Comparison of ENCODE assay signal across 8 cellular contexts in the genomic region with DNA sequence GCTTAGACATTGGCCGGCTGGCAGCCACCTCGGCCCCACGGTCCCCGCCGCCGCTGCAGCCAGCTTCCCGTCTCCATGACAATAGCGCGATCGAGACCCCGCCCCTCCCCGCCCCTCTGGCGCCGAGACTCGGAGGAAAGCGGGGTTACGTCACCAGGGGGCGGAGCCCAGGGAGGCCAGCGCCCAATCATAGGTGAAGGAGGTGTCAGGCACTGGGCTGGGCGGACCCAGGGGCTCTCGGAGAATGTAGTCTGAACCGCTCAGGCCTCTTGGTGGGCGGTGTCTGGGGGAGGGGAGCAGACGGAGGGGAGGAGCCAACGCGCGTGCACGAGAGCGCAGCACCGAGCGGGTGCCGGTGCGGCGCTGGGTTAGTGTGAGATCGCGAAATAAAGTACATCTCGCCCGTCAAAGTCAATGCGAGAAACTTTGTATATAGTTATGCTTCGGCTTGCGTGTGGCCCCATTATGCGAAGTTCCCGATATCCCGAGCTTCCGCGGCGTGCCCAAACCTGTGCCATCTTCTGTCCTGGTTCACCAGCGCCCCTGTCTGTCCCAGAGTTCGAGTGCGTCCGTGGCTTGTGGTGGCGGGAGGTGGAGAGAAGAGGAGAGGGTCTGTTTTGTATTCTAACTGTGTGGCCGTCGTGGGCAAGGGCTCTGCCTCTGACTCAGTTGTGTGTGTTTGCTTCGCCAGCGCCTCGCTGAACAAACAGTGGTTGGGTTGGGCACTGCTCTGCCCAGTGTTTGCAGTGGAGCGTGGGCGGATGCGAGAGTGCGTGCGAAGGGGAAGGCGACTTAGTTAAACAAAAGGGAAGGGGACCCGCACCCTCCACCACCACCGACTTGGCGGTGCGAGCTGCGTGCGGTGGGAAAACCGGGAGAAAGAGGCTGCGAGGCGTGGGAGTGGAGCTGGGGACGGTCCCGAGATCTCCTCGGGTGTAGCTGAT. TPM values are rescaled to one million over a fixed set of nuclear protein-coding genes. Genes with fewer than 3 reads are reported as not detected.
DNase-seq lines count a peak whose midpoint lies in the region; ATAC-seq and TF ChIP-seq lines count a peak whose summit lies in the region.

No MANE protein-coding gene starts in this region.

- H3K9me3 ChIP-seq in SK-N-SH (no peaks in the 10 kb centered on the region), trophoblast cell (ENCODE audit: insufficient read depth, low read depth, low read length) (peaks cover 7% of the 10 kb centered on the region), transverse colon (no peaks in the 10 kb centered on the region)

- H4K8ac ChIP-seq in trophoblast cell (ENCODE audit: low read depth, low read length): no peak overlapping the region

- H3K18ac ChIP-seq in trophoblast cell (ENCODE audit: low read length): no peak overlapping the region

- H2BK120ac ChIP-seq in trophoblast cell (ENCODE audit: insufficient read depth, low read length, poor library complexity): no peak overlapping the region

- POLR2A ChIA-PET in SK-N-SH (lab: Yijun Ruan, JAX): interaction anchor here (0.5 to 1.0 kb wide), 2 partner anchors 167 to 443 kb away, joined by 3 read pairs; no protein-coding TSS in a partner anchor

- no peak overlapping the region for H3K23ac ChIP-seq in trophoblast cell (ENCODE audit: low read length)

- peaks cover 4% of the 10 kb centered on the region in 2 donors for H3K9me3 Mint-ChIP-seq in activated naive CD4-positive, alpha-beta T cell treated with anti-CD3 and anti-CD28 coated beads, Interleukin-2, amount 50 U/mL, for 72 hours

- peaks cover 9% of the 10 kb centered on the region in 2 experiments for H3K36me3 ChIP-seq in SK-N-SH (replicated peaks in 1 of 2; ENCODE audit: control insufficient read depth in 1 of 2, insufficient read depth in 2 of 2, low read length in 1 of 2)
- no peaks in the 10 kb centered on the region for H3K36me3 ChIP-seq in trophoblast cell (ENCODE audit: control insufficient read depth in 1 of 2, insufficient read depth in 2 of 2, low read length in 2 of 2)
- H3K36me3 ChIP-seq in transverse colon: no peaks in the 10 kb centered on the region

- peak overlapping the region in 1 of 2 donors; percentile 93 for H3K27ac Mint-ChIP-seq in activated naive CD4-positive, alpha-beta T cell treated with anti-CD3 and anti-CD28 coated beads, Interleukin-2, amount 50 U/mL, for 72 hours

- TF ChIP-seq EP300 in SK-N-SH (IDR thresholded peaks at IDR 0.05; ENCODE audit: borderline replicate concordance in 1 of 2, low read depth in 1 of 2, low read length in 1 of 2) (no peak), transverse colon (IDR thresholded peaks at IDR 0.05; ENCODE audit: low read depth) (no peak)

- intact Hi-C loops in Right ventricle myocardium superior (cut with DNase I) (loop anchor here (5.0 to 10.0 kb wide), 4 partner anchors 425 to 735 kb away; partner anchors contain the start of gene IRX3), transverse colon (cut with DNase I; ENCODE audit: low total_unique reads) (no loop called here)

- under 1% methylated on average over 54 of the region's 75 CpGs for WGBS in SK-N-SH (ENCODE audit: low lambda C conversion rate)
- WGBS in trophoblast cell (ENCODE audit: extremely low coverage, insufficient coverage, insufficient read length): no CpG with 5 or more reads among the region's 75 CpGs
- 8% methylated on average over 68 of the region's 75 CpGs; no CpG with 5 or more reads in 1 of the 2 donors for WGBS in transverse colon (ENCODE audit: low coverage in 1 of 2), 2 donors

- peak; percentile 86 for TF ChIP-seq POLR2A in NB4 (IDR thresholded peaks at IDR 0.05; ENCODE audit: extremely low read depth, insufficient read length)
- TF ChIP-seq POLR2A in transverse colon (IDR thresholded peaks at IDR 0.05): peak; percentile 17

- peaks cover 2 to 20% of the 10 kb centered on the region in 2 experiments; a peak in 3 of 4 replicates for H3K4me1 ChIP-seq in SK-N-SH (ENCODE audit: control insufficient read depth in 1 of 2, insufficient read depth in 2 of 2, low read depth in 1 of 2, low read length in 1 of 2)
- H3K4me1 ChIP-seq in trophoblast cell (ENCODE audit: control insufficient read depth in 1 of 2, insufficient read depth in 2 of 2, low read length in 2 of 2): peaks cover 16 to 19% of the 10 kb centered on the region in 2 experiments
- peaks cover 7 to 34% (median 23%) of the 10 kb centered on the region in 4 donors for H3K4me1 ChIP-seq in transverse colon

- CTCF ChIA-PET in SK-N-SH (lab: Yijun Ruan, JAX): interaction anchor here (0.6 to 2.3 kb wide), 13 partner anchors 11 to 1186 kb away, joined by 3 to 13 read pairs (median 3); partner anchors contain the start of gene IRX6

- H3K79me1 ChIP-seq in trophoblast cell (ENCODE audit: low read length): peaks cover 3% of the 10 kb centered on the region

- H2BK5ac ChIP-seq in trophoblast cell (ENCODE audit: low read depth, low read length, poor library complexity): no peak overlapping the region

- H4K12ac ChIP-seq in trophoblast cell (ENCODE audit: low read depth, low read length): no peak overlapping the region

- H3K27me3 ChIP-seq in SK-N-SH (ENCODE audit: insufficient read depth) (no peaks in the 10 kb centered on the region), trophoblast cell (ENCODE audit: insufficient read depth, low read length) (peaks cover 46% of the 10 kb centered on the region), transverse colon (peaks cover 96% of the 10 kb centered on the region)

- H3K9ac ChIP-seq in SK-N-SH: peak overlapping the region; percentile 84
- no peak overlapping the region for H3K9ac ChIP-seq in trophoblast cell (ENCODE audit: low read length)

- peaks cover 19 to 34% of the 10 kb centered on the region in 2 donors for H3K36me3 Mint-ChIP-seq in activated naive CD4-positive, alpha-beta T cell treated with anti-CD3 and anti-CD28 coated beads, Interleukin-2, amount 50 U/mL, for 72 hours

- H3K4me3 ChIP-seq in NB4 (ENCODE audit: low read depth, low read length): peak overlapping the region; percentile 74
- peak overlapping the region; percentile 81 to 89 for H3K4me3 ChIP-seq in SK-N-SH (ENCODE audit: low read depth in 2 of 2, low read length in 1 of 2)
- H3K4me3 ChIP-seq in trophoblast cell (ENCODE audit: low read depth, low read length): peak overlapping the region; percentile 89
- H3K4me3 ChIP-seq in transverse colon: peak overlapping the region; percentile 32 to 66 (median 46)

- H2AFZ ChIP-seq in SK-N-SH (ENCODE audit: low read depth) (peak overlapping the region; percentile 95), trophoblast cell (ENCODE audit: insufficient read depth, low read length, poor library complexity) (peak overlapping the region; percentile 99)

- no peaks in the 10 kb centered on the region for H3K9me2 ChIP-seq in SK-N-SH

- peaks cover 29% of the 10 kb centered on the region for H3F3A ChIP-seq in SK-N-SH (replicated peaks; ENCODE audit: insufficient read depth)

- peaks cover 25% of the 10 kb centered on the region for H4K20me1 ChIP-seq in SK-N-SH (ENCODE audit: insufficient read depth)

- no peak overlapping the region for H2AK5ac ChIP-seq in trophoblast cell (ENCODE audit: low read length)

- in situ Hi-C loops in transverse colon (cut with MboI; ENCODE audit: low pct_ligation_motif_present in 1 of 4, low pct_unique_long_range_greater_than_20kb in 1 of 4, low sequenced_read_pairs in 3 of 4): loop anchor here in 1 of 4 donors (25.0 kb wide), 1 partner anchor 642 kb away; the partner anchor contains the start of gene IRX3

- peak overlapping the region; percentile 100 for H3K4me2 ChIP-seq in SK-N-SH
- H3K4me2 ChIP-seq in trophoblast cell (ENCODE audit: low read length): peak overlapping the region; percentile 96

- peak; percentile 99 for DNase-seq in GM04504 (ENCODE audit: low read depth)
- DNase-seq in NB4 (ENCODE audit: low read depth): peak; percentile 99
- DNase-seq in SK-N-SH: peak; percentile 92
- DNase-seq in activated naive CD4-positive, alpha-beta T cell treated with anti-CD3 and anti-CD28 coated beads, Interleukin-2, amount 50 U/mL, for 72 hours (ENCODE audit: low spot score in 2 of 2): peak; percentile 80 to 93
- DNase-seq in Right ventricle myocardium superior: peak; percentile 100
- DNase-seq in trophoblast cell: peak; percentile 99
- peak; percentile 97 for DNase-seq in transverse colon

- H3K79me2 ChIP-seq in SK-N-SH (ENCODE audit: insufficient read depth) (peaks cover 50% of the 10 kb centered on the region), trophoblast cell (ENCODE audit: control insufficient read depth, insufficient read depth, low read length, poor library complexity) (peaks cover 2% of the 10 kb centered on the region)

- H3K14ac ChIP-seq in trophoblast cell (ENCODE audit: low read length): no peak overlapping the region

- TF ChIP-seq CTCF in NB4 (IDR thresholded peaks at IDR 0.05; ENCODE audit: low read depth, low read length) (no peak), SK-N-SH (IDR thresholded peaks at IDR 0.05) (peak; percentile 44), transverse colon (IDR thresholded peaks at IDR 0.05) (no peak)

- H3K4ac ChIP-seq in trophoblast cell (ENCODE audit: low read depth, low read length): no peak overlapping the region

- TF ChIP-seq RAD21 in SK-N-SH (IDR thresholded peaks at IDR 0.05; ENCODE audit: low read length): peak; percentile 50

- no peak overlapping the region for H2BK12ac ChIP-seq in trophoblast cell (ENCODE audit: low read length)

- ATAC-seq in HG02571 (IDR thresholded peaks at IDR 0.05; ENCODE audit: unreplicated experiment) (peak; percentile 93), Right ventricle myocardium superior (ENCODE audit: poor library complexity) (peak; percentile 92)
- ATAC-seq in activated naive CD4-positive, alpha-beta T cell treated with anti-CD3 and anti-CD28 coated beads, Interleukin-2, amount 50 U/mL, for 72 hours: peak; percentile 92 to 95

- peak overlapping the region; percentile 81 to 95 for H3K27ac ChIP-seq in SK-N-SH (ENCODE audit: low read depth in 2 of 2, low read length in 1 of 2)
- H3K27ac ChIP-seq in trophoblast cell (ENCODE audit: low read depth, low read length): peak overlapping the region; percentile 33
- H3K27ac ChIP-seq in transverse colon: peak overlapping the region in 1 of 4 donors; percentile 49

- H4K91ac ChIP-seq in trophoblast cell (ENCODE audit: low read depth, low read length): no peak overlapping the region

TF ChIP-seq in SK-N-SH, 30 proteins besides CTCF, POLR2A, EP300 and RAD21 (continues in another document):
- TF ChIP-seq RCOR1 (IDR thresholded peaks at IDR 0.05; ENCODE audit: low read length) (peak; percentile 12; the same call in 1 of the 2 replicates), SMC3 (IDR thresholded peaks at IDR 0.05; ENCODE audit: low read depth, low read length) (peak; percentile 12; the same call in 1 of the 2 replicates)

RNA-seq across cellular contexts. Expression of gene IRX5, which starts 1.3 kb away (rescaled TPM):
- 1.0 and 1.4 TPM in 2 replicates for polyA plus RNA-seq in SK-N-SH (2012; rRNA removed)
- 0.91 and 1.3 TPM in 2 replicates for polyA plus RNA-seq in SK-N-SH (2012; cell fraction: cytosol; rRNA removed)
- polyA plus RNA-seq in SK-N-SH (2012; cell fraction: nucleus; rRNA removed): 1.8 and 2.5 TPM in 2 replicates
- total RNA-seq in activated naive CD4-positive, alpha-beta T cell treated with anti-CD3 and anti-CD28 coated beads, Interleukin-2, amount 50 U/mL, for 72 hours: not detected
- total RNA-seq in Right ventricle myocardium superior (11.6 TPM), transverse colon (not detected)
- polyA plus RNA-seq in trophoblast cell (2013): 0.17 and 0.31 TPM in 2 replicates

Comparison
In these comparisons a context has a peak if more than half of its experiments do, and no peak if none do; other contexts are left out.
1. RNA of gene IRX5, which starts 1.3 kb away (total RNA-seq): 11.6 TPM in Right ventricle myocardium superior (single experiment); not detected in activated naive CD4-positive, alpha-beta T cell treated with anti-CD3 and anti-CD28 coated beads, Interleukin-2, amount 50 U/mL, for 72 hours and not detected in transverse colon; every median in the first group is over 10 times any median in the second.
2. Peak in every context shown above with its lines, with median percentiles within 50 percentile points of each other: DNase-seq, ATAC-seq and H3K4me3 ChIP-seq.